ENCODE assay signal across 8 cellular contexts in the genomic region with DNA sequence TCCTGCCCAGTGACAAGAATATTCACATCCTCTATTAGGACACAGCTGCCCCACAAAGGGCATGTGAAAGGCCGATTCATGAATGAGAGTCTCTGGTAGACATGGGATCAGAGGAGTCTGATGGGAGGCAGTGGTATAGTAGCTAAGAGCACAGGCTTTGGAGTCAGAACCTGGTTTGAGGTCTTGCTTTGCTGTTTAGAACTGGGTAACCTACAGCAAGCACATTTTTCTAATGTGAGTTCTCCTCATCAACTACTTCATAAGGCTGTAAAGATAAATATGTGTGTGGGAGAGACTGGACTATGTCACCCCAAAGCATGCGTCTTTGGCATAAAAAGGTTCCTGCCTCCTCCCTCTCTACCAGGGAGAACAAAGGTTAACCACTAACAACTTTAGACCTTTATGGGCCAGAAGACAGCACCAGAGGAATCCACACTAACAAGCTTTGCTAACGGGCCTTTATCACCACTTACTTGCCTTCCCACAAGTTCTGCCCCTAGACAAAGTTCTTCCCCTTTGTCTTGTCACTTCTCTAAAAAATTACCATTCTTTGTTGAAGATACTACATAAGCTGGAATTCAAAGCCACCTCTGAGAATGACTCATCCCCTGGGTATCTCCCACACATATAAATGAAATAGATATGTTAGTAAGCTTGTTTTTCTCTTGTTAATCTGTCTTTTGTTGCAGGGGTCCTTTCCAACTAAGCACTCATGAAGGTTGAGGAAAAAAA. TPM values are rescaled to one million over a fixed set of nuclear protein-coding genes. Genes with fewer than 3 reads are reported as not detected.
DNase-seq lines count a peak whose midpoint lies in the region; ATAC-seq and TF ChIP-seq lines count a peak whose summit lies in the region.

No MANE protein-coding gene starts in this region.

- H3K4me3 ChIP-seq in CD4-positive, alpha-beta memory T cell (ENCODE audit: low read length in 2 of 2): no peak overlapping the region
- no peak overlapping the region for H3K4me3 ChIP-seq in astrocyte of the cerebellum (ENCODE audit: low read depth, low read length)
- no peak overlapping the region for H3K4me3 ChIP-seq in mesendoderm (ENCODE audit: low read length)

- H3K9me3 ChIP-seq in CD4-positive, alpha-beta memory T cell (ENCODE audit: control insufficient read depth in 1 of 2, low read length in 2 of 2): no peaks in the 10 kb centered on the region

- H3K79me2 ChIP-seq in mesendoderm (ENCODE audit: control insufficient read depth, insufficient read depth, low read length): peaks cover 2% of the 10 kb centered on the region

- H3K4me3 Mint-ChIP-seq in CD4-positive, alpha-beta memory T cell: peak overlapping the region in 6 of 8 donors; percentile 2 to 74 (median 36)

- CTCF ChIA-PET in CD4-positive, alpha-beta memory T cell (lab: Charles Lee; ENCODE audit: partially characterized antibody): interaction anchor here (1.0 to 3.5 kb wide), 6 partner anchors 17 to 276 kb away, joined by 3 to 11 read pairs (median 8); a partner anchor contains a TSS

- no peak overlapping the region for H2BK15ac ChIP-seq in mesendoderm (replicated peaks; ENCODE audit: low read depth)

- peak overlapping the region; percentile 56 for H3K56ac ChIP-seq in mesendoderm (ENCODE audit: low read length)

- H3K27ac Mint-ChIP-seq in CD4-positive, alpha-beta memory T cell: peak overlapping the region; percentile 60 to 92 (median 80)

- no peak overlapping the region for H2AK5ac ChIP-seq in mesendoderm (ENCODE audit: low read length)

- no peak overlapping the region for H3K18ac ChIP-seq in mesendoderm (ENCODE audit: low read length)

- DNase-seq in CD4-positive, alpha-beta memory T cell: peak in 2 of 5 donors; percentile 15 to 60
- DNase-seq in KG1 (lab: John Stamatoyannopoulos, UW) (peak; percentile 71), astrocyte of the cerebellum (ENCODE audit: low read depth) (peak; percentile 67), mesendoderm (peak; percentile 83), amygdala (lab: John Stamatoyannopoulos, UW) (no peak), mesenteric fat pad (ENCODE audit: low spot score) (no peak), HuH-7 (ENCODE audit: low spot score) (no peak)

- H3K4me2 ChIP-seq in mesendoderm (ENCODE audit: low read length): no peak overlapping the region

- H3K36me3 Mint-ChIP-seq in CD4-positive, alpha-beta memory T cell: peaks cover 51 to 62% of the 10 kb centered on the region in 2 donors

- no peak overlapping the region for H3K9ac ChIP-seq in mesendoderm (ENCODE audit: low read length)

- peaks cover 61% of the 10 kb centered on the region for H3K4me1 ChIP-seq in CD4-positive, alpha-beta memory T cell (ENCODE audit: insufficient read depth, low read length)
- peaks cover 12% of the 10 kb centered on the region for H3K4me1 ChIP-seq in mesendoderm (ENCODE audit: control insufficient read depth, low read depth, low read length)

- H2BK120ac ChIP-seq in mesendoderm (ENCODE audit: low read depth, low read length): no peak overlapping the region

- H4K8ac ChIP-seq in mesendoderm (ENCODE audit: low read depth, low read length): no peak overlapping the region

- H3K4ac ChIP-seq in mesendoderm (ENCODE audit: low read depth, low read length): no peak overlapping the region

- TF ChIP-seq CTCF in astrocyte of the cerebellum (IDR thresholded peaks at IDR 0.05; ENCODE audit: low read depth, low read length, missing control alignments): no peak

- H3K27me3 ChIP-seq in CD4-positive, alpha-beta memory T cell (ENCODE audit: insufficient read depth, low read length): no peaks in the 10 kb centered on the region
- no peaks in the 10 kb centered on the region for H3K27me3 ChIP-seq in mesendoderm (ENCODE audit: insufficient read depth, low read length, poor library complexity)

- H3K36me3 ChIP-seq in CD4-positive, alpha-beta memory T cell (ENCODE audit: insufficient read depth, low read length): peaks cover 17% of the 10 kb centered on the region
- H3K36me3 ChIP-seq in mesendoderm (ENCODE audit: control insufficient read depth, insufficient read depth, low read length): peaks cover 9% of the 10 kb centered on the region

- no CpG with 5 or more reads among the region's 3 CpGs for WGBS in mesendoderm (ENCODE audit: extremely low coverage, insufficient coverage, low lambda C conversion rate)

- no peak for ATAC-seq in GM21526 (IDR thresholded peaks at IDR 0.05; ENCODE audit: low FRiP score, unreplicated experiment)

- H3K4me1 Mint-ChIP-seq in CD4-positive, alpha-beta memory T cell: peaks cover 39 to 67% (median 52%) of the 10 kb centered on the region in 4 donors

- no peak overlapping the region for H2BK5ac ChIP-seq in mesendoderm (ENCODE audit: low read length)

- H3K23ac ChIP-seq in mesendoderm (ENCODE audit: low read length): no peak overlapping the region

- intact Hi-C loops in CD4-positive, alpha-beta memory T cell (cut with micrococcal nuclease): no loop called here

- H3K27me3 Mint-ChIP-seq in CD4-positive, alpha-beta memory T cell: no peaks in the 10 kb centered on the region

- H3K27ac ChIP-seq in CD4-positive, alpha-beta memory T cell (ENCODE audit: low read depth, low read length): peak overlapping the region; percentile 20
- peak overlapping the region; percentile 31 for H3K27ac ChIP-seq in mesendoderm (ENCODE audit: low read depth, low read length)

- H4K5ac ChIP-seq in mesendoderm (ENCODE audit: low read length): no peak overlapping the region

- no peaks in the 10 kb centered on the region for H3K9me3 Mint-ChIP-seq in CD4-positive, alpha-beta memory T cell

- in situ Hi-C loops in astrocyte of the cerebellum (cut with HindIII; ENCODE audit: low sequenced_read_pairs): no loop called here

- POLR2A ChIA-PET in CD4-positive, alpha-beta memory T cell (lab: Charles Lee; ENCODE audit: partially characterized antibody): interaction anchor here (0.6 to 19.5 kb wide), 9 partner anchors 9 to 84 kb away, joined by 3 to 449 read pairs (median 6); a partner anchor contains a TSS

- peaks cover 8% of the 10 kb centered on the region for H3K79me1 ChIP-seq in mesendoderm (ENCODE audit: low read length)

RNA-seq across cellular contexts. Expression of a gene that starts 21.1 kb away (rescaled TPM):
- total RNA-seq in CD4-positive, alpha-beta memory T cell: 10 to 100 TPM; 94.2 to 99.3 TPM
- polyA plus RNA-seq in CD4-positive, alpha-beta memory T cell: 10 to 100 TPM; 57.9 to 95.8 TPM
- 20.0 TPM for polyA plus RNA-seq in mesendoderm (2013, experiment 1 of 2)
- polyA plus RNA-seq in mesendoderm (2013, experiment 2 of 2): 20.5 TPM
- 24.8 TPM for total RNA-seq in mesenteric fat pad

RNA-seq across cellular contexts. Expression of a gene that starts 56.1 kb away (rescaled TPM):
- 10 to 100 TPM; 88.4 to 94.0 TPM for total RNA-seq in CD4-positive, alpha-beta memory T cell
- polyA plus RNA-seq in CD4-positive, alpha-beta memory T cell: 10 to 100 TPM; 10.0 to 16.0 TPM
- 52.1 TPM for polyA plus RNA-seq in mesendoderm (2013, experiment 1 of 2)
- polyA plus RNA-seq in mesendoderm (2013, experiment 2 of 2): 52.4 TPM
- total RNA-seq in mesenteric fat pad: 50.8 TPM

Comparison
In these comparisons a context has a peak if more than half of its experiments do, and no peak if none do; other contexts are left out.
1. DNase-seq: peak in KG1 (single experiment), astrocyte of the cerebellum (single experiment) and mesendoderm (single experiment); none in amygdala (0 of 56), mesenteric fat pad (single experiment) and HuH-7 (single experiment).